ENCODE assay signal across 9 cellular contexts in genomic region chr3:9703736-9704342, GRCh38. TPM values are rescaled to one million over a fixed set of nuclear protein-coding genes. Genes with fewer than 3 reads are reported as not detected.
DNase-seq lines count a peak whose midpoint lies in the region; ATAC-seq, FAIRE-seq and TF ChIP-seq lines count a peak whose summit lies in the region.
"Had no signal": no experiment of that assay in that cellular context is flagged by ENCODE, and none has a peak within 500 bp of the region (broad histone marks: within the 10 kb centered on the region; RNA-seq: fewer than 3 reads in every experiment).

TSS of gene CPNE9 (plus strand) at chr3:9703833. CDS start at chr3:9703997, 164 bp downstream.

- peaks cover 13% of the 10 kb centered on the region for H3K36me3 Mint-ChIP-seq in activated naive CD8-positive, alpha-beta T cell

- H3K36me3 ChIP-seq in left ventricle myocardium inferior: peaks cover 41% of the 10 kb centered on the region

- peak within 1 kb of the TSS; percentile 63 for H3K4me3 Mint-ChIP-seq in activated naive CD8-positive, alpha-beta T cell

- no peak within 1 kb of the TSS for H3K27ac ChIP-seq in left ventricle myocardium inferior (replicated peaks)

- in situ Hi-C loops in KBM-7 (cut with MboI; ENCODE audit: low pct_unique_long_range_greater_than_20kb, low sequenced_read_pairs): no loop called here

- H3K9me3 ChIP-seq in left ventricle myocardium inferior (replicated peaks): no peaks in the 10 kb centered on the region

- intact Hi-C loops in left ventricle myocardium inferior (cut with micrococcal nuclease): no loop called here

- ATAC-seq in HG03039 (IDR thresholded peaks at IDR 0.05; ENCODE audit: unreplicated experiment): no peak
- ATAC-seq in GM18907 (IDR thresholded peaks at IDR 0.05; ENCODE audit: unreplicated experiment): no peak

- DNase-seq in GM12891 (ENCODE audit: insufficient read length, low spot score): peak; percentile 51
- DNase-seq in left ventricle myocardium inferior: no peak
- DNase-seq in retinal pigment epithelial cell (ENCODE audit: low read depth): no peak
- no peak for DNase-seq in amygdala (lab: John Stamatoyannopoulos, UW)
- DNase-seq in KBM-7: no peak
- DNase-seq: SHP77 had no signal

- TF ChIP-seq CTCF in left ventricle myocardium inferior (IDR thresholded peaks at IDR 0.05; ENCODE audit: borderline replicate concordance): no peak
- TF ChIP-seq CTCF in retinal pigment epithelial cell (conservative IDR thresholded peaks at IDR 0.05; ENCODE audit: low read depth, low read length): no peak

- H3K27me3 ChIP-seq in left ventricle myocardium inferior (ENCODE audit: low read depth): peaks cover 26% of the 10 kb centered on the region

- peaks cover 16% of the 10 kb centered on the region for H3K4me1 ChIP-seq in left ventricle myocardium inferior

- FAIRE-seq in GM12891 (lab: Jason Lieb, UNC): no peak

- H3K9me3 Mint-ChIP-seq in activated naive CD8-positive, alpha-beta T cell (ENCODE audit: low read depth): no peaks in the 10 kb centered on the region

- no peak for TF ChIP-seq POLR2A in GM12891 (IDR thresholded peaks at IDR 0.05; ENCODE audit: low read depth, low read length)

- H3K27ac Mint-ChIP-seq in activated naive CD8-positive, alpha-beta T cell: no peak within 1 kb of the TSS

- H3K27me3 Mint-ChIP-seq in activated naive CD8-positive, alpha-beta T cell: peaks cover 6% of the 10 kb centered on the region

- peak within 1 kb of the TSS; percentile 59 for H3K4me3 ChIP-seq in left ventricle myocardium inferior
- peak within 1 kb of the TSS; percentile 29 for H3K4me3 ChIP-seq in retinal pigment epithelial cell (ENCODE audit: low read length)

- H3K4me1 Mint-ChIP-seq in activated naive CD8-positive, alpha-beta T cell (ENCODE audit: low read depth): peaks cover 15% of the 10 kb centered on the region

TF ChIP-seq in GM12891, 5 proteins besides CTCF, POLR2A, EP300 and RAD21:
- no peak for TF ChIP-seq POU2F2 (IDR thresholded peaks at IDR 0.05; ENCODE audit: low read depth, low read length)
- no peak for TF ChIP-seq PAX5 (IDR thresholded peaks at IDR 0.05; ENCODE audit: insufficient read depth, low read length, severe bottlenecking)
- no peak for TF ChIP-seq SPI1 (IDR thresholded peaks at IDR 0.05; ENCODE audit: low read depth, low read length)
- no peak for TF ChIP-seq POLR2AphosphoS5 (IDR thresholded peaks at IDR 0.05; ENCODE audit: low read depth, low read length)
- TF ChIP-seq TAF1 (IDR thresholded peaks at IDR 0.05; ENCODE audit: low read depth, low read length): no peak
TF ChIP-seq in GM12891: peak in this region for 0.

RNA-seq across cellular contexts. Expression of gene CPNE9, which starts in this region (rescaled TPM):
- 0.04 TPM for polyA plus RNA-seq in GM12891 (2012; ENCODE audit: low read depth, missing spikeins)
- total RNA-seq in left ventricle myocardium inferior: 0.16 TPM
